ENCODE assay signal across 30 cellular contexts in genomic region chr4:23516719-23517118, GRCh38.
"Had no signal": no experiment of that assay in that cellular context is flagged by ENCODE, and none has a peak within 500 bp of the region (broad histone marks: within the 10 kb centered on the region; RNA-seq: fewer than 3 reads in every experiment).

No MANE protein-coding gene starts in this region.

- H3K4me1 ChIP-seq: adrenal gland, foreskin keratinocyte, left lung, sigmoid colon, stomach, thyroid gland had no signal

- FAIRE-seq: TTC549 had no signal

- ATAC-seq: esophagus mucosa; foreskin keratinocyte; left lung; stimulated activated naive B cell treated with anti-CD40 and anti-IgM and Interleukin-4, amounts not matched to agents 10 μg/mL and 1 μg/mL and 100 μg/mL, for 72 hours had no signal

- H3K4me3 ChIP-seq: adrenal gland, left lung, lung, sigmoid colon, smooth muscle cell, stomach, thyroid gland had no signal

- H3K27me3 ChIP-seq: adrenal gland, foreskin keratinocyte, left lung, neutrophil, sigmoid colon, stomach, thyroid gland had no signal

- H3K27ac ChIP-seq: adrenal gland, foreskin keratinocyte, left lung, neutrophil, sigmoid colon, stomach, thyroid gland, VCaP had no signal

- H3K4me2 ChIP-seq: smooth muscle cell had no signal

- H3K9me3 ChIP-seq: adrenal gland, neutrophil, thyroid gland had no signal

- DNase-seq: activated CD4-positive, alpha-beta T cell treated with anti-CD3 and anti-CD28 coated beads for 48 hours; activated CD4-positive, alpha-beta T cell treated with anti-CD3 and anti-CD28 coated beads, Interleukin-2, amount 50 U/mL, for 48 hours; activated CD8-positive, alpha-beta memory T cell treated with anti-CD3 and anti-CD28 coated beads for 24 hours; activated CD8-positive, alpha-beta memory T cell treated with anti-CD3 and anti-CD28 coated beads, Interleukin-2, amount 50 U/mL, for 4 hours; activated effector memory CD4-positive, alpha-beta T cell treated with anti-CD3 and anti-CD28 coated beads, Interleukin-2, amount 50 U/mL, for 16 hours; activated naive CD4-positive, alpha-beta T cell treated with anti-CD3 and anti-CD28 coated beads for 36 hours; activated naive CD8-positive, alpha-beta T cell treated with anti-CD3 and anti-CD28 coated beads for 36 hours; activated T-cell treated with anti-CD3 and anti-CD28 coated beads, Interleukin-2, amount 50 U/mL, for 1 hour; adrenal gland; aorta; caudate nucleus; endodermal cell; kidney glomerular epithelial cell; naive B cell; nephron progenitor cell; retina; sigmoid colon; stimulated activated CD4-positive, alpha-beta T cell treated with anti-CD3 and anti-CD28 coated beads, Interleukin-1b, Interleukin-23, amount 100 ng/mL, for 48 hours; stimulated activated naive B cell treated with anti-CD40 and anti-IgM and Interleukin-4, amounts not matched to agents 10 μg/mL and 1 μg/mL and 100 μg/mL, for 72 hours; stomach; T-helper 9 cell; thyroid gland had no signal

- H3K36me3 ChIP-seq: adrenal gland, left lung, neutrophil, sigmoid colon, stomach, thyroid gland had no signal
